In the genomic region with DNA sequence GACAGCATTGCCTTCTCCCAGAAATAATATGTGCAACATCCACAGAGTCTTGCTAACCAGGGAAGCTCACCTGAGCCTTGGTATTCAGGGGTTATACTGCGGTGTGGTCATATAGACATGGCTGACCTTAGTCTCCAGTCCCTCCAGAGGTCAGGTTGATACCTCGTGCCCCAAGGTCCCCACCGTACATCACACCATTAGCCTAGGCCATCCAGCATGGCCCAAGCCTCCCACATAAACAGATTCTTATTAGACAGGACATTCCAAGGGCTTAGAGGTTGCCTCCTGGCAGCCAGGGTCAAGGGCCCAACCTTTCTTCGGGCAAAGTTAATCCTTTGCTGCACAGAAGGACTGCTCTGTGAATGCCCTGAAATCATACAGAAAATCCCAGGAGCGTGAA, we compare ENCODE assay signal across 30 cellular contexts. TPM values are rescaled to one million over a fixed set of nuclear protein-coding genes. Genes with fewer than 3 reads are reported as not detected.
"Had no signal": no experiment of that assay in that cellular context is flagged by ENCODE, and none has a peak within 500 bp of the region (broad histone marks: within the 10 kb centered on the region; RNA-seq: fewer than 3 reads in every experiment).

No MANE protein-coding gene starts in this region.

- H3K27ac ChIP-seq: cardiac muscle cell, VCaP had no signal

- H3K36me3 ChIP-seq: ascending aorta, cardiac muscle cell had no signal

- DNase-seq: activated B cell treated with CpG ODN at 0.5 μM for 24 hours; activated CD4-positive, alpha-beta memory T cell treated with anti-CD3 and anti-CD28 coated beads for 36 hours; activated CD4-positive, alpha-beta T cell treated with anti-CD3 and anti-CD28 coated beads for 4 hours; activated CD4-positive, alpha-beta T cell treated with anti-CD3 and anti-CD28 coated beads, Interleukin-2, amount 10 ng/mL, durations not matched to agents 24 days and 14 days; activated CD4-positive, alpha-beta T cell treated with anti-CD3 and anti-CD28 coated beads, Interleukin-2, amount 50 U/mL, for 1 hour; activated CD4-positive, alpha-beta T cell treated with anti-CD3 and anti-CD28 coated beads, Interleukin-2, amount 50 U/mL, for 4 hours; activated CD4-positive, CD25-positive, alpha-beta regulatory T cell treated with anti-CD3 and anti-CD28 coated beads, Interleukin-2, amount 50 U/mL, for 72 hours; activated CD8-positive, alpha-beta memory T cell treated with anti-CD3 and anti-CD28 coated beads, Interleukin-2, amount 50 U/mL, for 48 hours; activated CD8-positive, alpha-beta T cell treated with anti-CD3 and anti-CD28 coated beads for 36 hours; activated effector memory CD4-positive, alpha-beta T cell treated with Interleukin-2 at 50 U/mL for 16 hours; activated gamma-delta T cell; activated naive CD4-positive, alpha-beta T cell treated with anti-CD3 and anti-CD28 coated beads, Interleukin-2, amount 10 ng/mL, durations not matched to agents 7 days and 5 days; activated naive CD4-positive, alpha-beta T cell treated with Interleukin-2 at 50 U/mL for 16 hours; activated naive CD8-positive, alpha-beta T cell treated with anti-CD3 and anti-CD28 coated beads, Interleukin-2, amount 10 ng/mL, durations not matched to agents 7 days and 5 days; activated naive CD8-positive, alpha-beta T cell treated with anti-CD3 and anti-CD28 coated beads, Interleukin-2, amount 50 U/mL, for 24 hours; activated T-cell treated with anti-CD3 and anti-CD28 coated beads, Interleukin-2, amount 50 U/mL, for 24 hours; activated T-cell treated with anti-CD3 and anti-CD28 coated beads, Interleukin-2, amount 50 U/mL, for 48 hours; amygdala; anterior cingulate cortex; caudate nucleus; cerebellar nuclear complex; T-helper 1 cell; T-helper 2 cell; T-helper 9 cell had no signal

- H3K4me3 ChIP-seq: ascending aorta, cardiac muscle cell had no signal

- H3K27me3 ChIP-seq: ascending aorta, cardiac muscle cell had no signal

- ATAC-seq: activated CD8-positive, alpha-beta T cell treated with anti-CD3 and anti-CD28 coated beads for 36 hours; activated naive CD8-positive, alpha-beta T cell treated with anti-CD3 and anti-CD28 coated beads, Interleukin-2, amount 50 U/mL, for 24 hours had no signal

- H3K9me3 ChIP-seq: ascending aorta had no signal

RNA-seq across cellular contexts. Expression of gene ACAN, which starts 18.8 kb away (rescaled TPM):
- total RNA-seq: activated B cell treated with CpG ODN at 0.5 μM for 24 hours; activated CD4-positive, alpha-beta memory T cell treated with anti-CD3 and anti-CD28 coated beads for 36 hours; activated CD4-positive, alpha-beta T cell treated with anti-CD3 and anti-CD28 coated beads, Interleukin-2, amount 10 ng/mL, durations not matched to agents 24 days and 14 days; activated CD8-positive, alpha-beta memory T cell treated with anti-CD3 and anti-CD28 coated beads for 36 hours; activated CD8-positive, alpha-beta T cell treated with anti-CD3 and anti-CD28 coated beads for 36 hours; activated naive CD8-positive, alpha-beta T cell treated with anti-CD3 and anti-CD28 coated beads, Interleukin-2, amount 10 ng/mL, durations not matched to agents 7 days and 5 days; activated T-helper 2 cell treated with anti-CD3 and anti-CD28 coated beads, Interferon-gamma antibody, Interleukin-2, Interleukin-4, amounts not matched to agents 10 μg/mL and 5 μg/mL and 100 μg/mL, durations not matched to agents 14 hours and 24 hours and 36 hours; bronchial epithelial cell had no signal
